Comparison of ENCODE assay signal across 8 cellular contexts in the genomic region with DNA sequence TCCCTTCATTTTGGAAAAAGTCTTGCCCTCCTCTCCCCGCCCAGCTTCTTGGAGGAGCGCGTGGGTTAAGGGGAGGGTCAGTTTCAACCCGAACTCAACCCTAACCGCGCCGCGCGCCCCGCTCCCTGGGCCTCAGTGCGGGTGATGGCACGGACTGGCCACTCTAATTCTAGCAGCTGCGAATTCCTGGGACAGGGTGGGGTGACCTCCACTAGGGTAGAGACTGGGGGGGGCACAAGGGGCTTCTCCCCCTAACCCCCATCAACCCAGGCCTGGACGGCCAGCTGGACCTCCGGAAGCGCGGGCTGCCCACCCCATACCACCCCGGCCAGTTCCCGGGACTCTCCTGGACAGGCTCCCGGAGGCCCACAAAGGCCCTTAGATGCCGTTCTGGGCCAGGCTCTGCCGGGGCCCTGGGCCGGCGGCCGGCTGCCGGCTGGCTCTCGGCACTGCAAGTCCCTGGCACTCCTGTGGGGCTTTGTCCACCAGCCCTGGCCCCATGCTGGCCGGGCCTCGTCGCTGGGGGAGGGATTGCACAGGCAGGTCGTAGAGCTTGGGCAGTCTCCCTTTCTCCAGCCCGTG. TPM values are rescaled to one million over a fixed set of nuclear protein-coding genes. Genes with fewer than 3 reads are reported as not detected.
DNase-seq lines count a peak whose midpoint lies in the region; ATAC-seq and TF ChIP-seq lines count a peak whose summit lies in the region.

No MANE protein-coding gene starts in this region.

- peak; percentile 13 for ATAC-seq in GM18505 (IDR thresholded peaks at IDR 0.05; ENCODE audit: unreplicated experiment)
- ATAC-seq in gastrocnemius medialis: peak; percentile 61
- no peak for ATAC-seq in GM21576 (IDR thresholded peaks at IDR 0.05; ENCODE audit: unreplicated experiment)

- no peaks in the 10 kb centered on the region for H3K4me1 ChIP-seq in iPS-15b (ENCODE audit: control insufficient read depth, insufficient read depth, low read length)
- peaks cover 14 to 17% of the 10 kb centered on the region in 2 donors for H3K4me1 ChIP-seq in gastrocnemius medialis

- in situ Hi-C loops in astrocyte of the cerebellum (cut with HindIII; ENCODE audit: low sequenced_read_pairs) (loop anchor here (25.0 kb wide), 1 partner anchor 174 kb away; no protein-coding TSS in a partner anchor), gastrocnemius medialis (cut with MboI; ENCODE audit: low sequenced_read_pairs in 4 of 4) (loop anchor here (5.0 to 25.0 kb wide), 10 partner anchors 46 to 574 kb away; a partner anchor contains a TSS), KBM-7 (cut with MboI; ENCODE audit: low pct_unique_long_range_greater_than_20kb, low sequenced_read_pairs) (no loop called here)

- H3K9me3 ChIP-seq in iPS-15b (ENCODE audit: control insufficient read depth, insufficient read depth, low read length): no peaks in the 10 kb centered on the region
- H3K9me3 ChIP-seq in gastrocnemius medialis: no peaks in the 10 kb centered on the region

- no peak for TF ChIP-seq POLR2A in GM18505 (IDR thresholded peaks at IDR 0.05; ENCODE audit: borderline replicate concordance, extremely low read depth, insufficient read depth, insufficient read length)
- TF ChIP-seq POLR2A in gastrocnemius medialis (IDR thresholded peaks at IDR 0.05): no peak

- H3K27me3 ChIP-seq in iPS-15b (ENCODE audit: control insufficient read depth, insufficient read depth, low read length) (peaks cover 41% of the 10 kb centered on the region), gastrocnemius medialis (no peaks in the 10 kb centered on the region)

- no peaks in the 10 kb centered on the region for H3K36me3 ChIP-seq in iPS-15b (ENCODE audit: control insufficient read depth, insufficient read depth, low read length)
- H3K36me3 ChIP-seq in gastrocnemius medialis: no peaks in the 10 kb centered on the region

- DNase-seq in astrocyte of the cerebellum (ENCODE audit: low read depth) (no peak), gastrocnemius medialis (peak in 1 of 2 donors; percentile 68), A172 (ENCODE audit: low spot score) (no peak), KBM-7 (no peak), HPDE6-E6E7 (ENCODE audit: extremely low spot score) (no peak)

- H3K27ac ChIP-seq in gastrocnemius medialis: peak overlapping the region; percentile 84 to 92 (median 88)

- TF ChIP-seq CTCF in astrocyte of the cerebellum (IDR thresholded peaks at IDR 0.05; ENCODE audit: low read depth, low read length, missing control alignments): peak; percentile 0
- peak in 1 of 5 experiments; percentile 5 for TF ChIP-seq CTCF in gastrocnemius medialis (IDR thresholded peaks at IDR 0.05 in 4 of 5, conservative IDR thresholded peaks at IDR 0.05 in 1 of 5)

- peak overlapping the region; percentile 14 for H3K4me3 ChIP-seq in astrocyte of the cerebellum (ENCODE audit: low read depth, low read length)
- H3K4me3 ChIP-seq in iPS-15b (ENCODE audit: low read depth, low read length): peak overlapping the region; percentile 32
- peak overlapping the region; percentile 64 to 90 (median 67) for H3K4me3 ChIP-seq in gastrocnemius medialis

- H3K9ac ChIP-seq in iPS-15b (ENCODE audit: low read depth, low read length): peak overlapping the region; percentile 37

- intact Hi-C loops in gastrocnemius medialis (cut with DNase I; ENCODE audit: low total_unique reads): loop anchor here (1.0 to 5.0 kb wide), 3 partner anchors 76 to 284 kb away; no protein-coding TSS in a partner anchor

RNA-seq across cellular contexts. Expression of a gene that starts 7.2 kb away (rescaled TPM):
- total RNA-seq in gastrocnemius medialis: under 1 TPM in 1 of 4 donors, not detected in 3; 0.10 TPM
- total RNA-seq in A172 (2014; rRNA removed; shearing (Covaris generic)): 0.03 and 0.05 TPM in 2 replicates

Comparison
In these comparisons a context has a peak if more than half of its experiments do, and no peak if none do; other contexts are left out.
1. H3K4me3 ChIP-seq: peak in every context shown above with its lines; median percentile 67 in gastrocnemius medialis; 32 in iPS-15b; 14 in astrocyte of the cerebellum.